ENCODE assay signal across 16 cellular contexts in the genomic region with DNA sequence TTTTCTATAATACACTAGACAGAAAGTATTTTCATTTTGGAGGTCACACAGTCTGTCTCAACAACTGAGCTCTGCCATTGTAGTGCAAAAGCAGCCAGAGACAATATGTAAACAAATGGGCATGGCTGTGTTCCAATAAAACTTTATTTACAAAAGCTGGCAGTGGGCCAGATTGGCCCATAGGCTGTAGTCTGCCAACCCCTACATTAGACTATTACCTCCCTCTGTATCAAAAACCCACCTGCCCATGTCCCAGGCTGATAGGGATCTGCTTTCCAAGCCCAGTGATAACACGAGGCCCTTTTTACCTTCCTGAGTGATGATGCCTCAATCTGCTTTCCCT.
"Had no signal": no experiment of that assay in that cellular context is flagged by ENCODE, and none has a peak within 500 bp of the region (broad histone marks: within the 10 kb centered on the region; RNA-seq: fewer than 3 reads in every experiment).

No MANE protein-coding gene starts in this region.

- H3K4me3 ChIP-seq: body of pancreas, lung, tibial nerve had no signal

- H3K36me3 ChIP-seq: tibial nerve had no signal

- ATAC-seq: activated CD8-positive, alpha-beta memory T cell treated with anti-CD3 and anti-CD28 coated beads, Interleukin-2, amount 10 ng/mL, durations not matched to agents 7 days and 5 days; activated T-helper 17 cell treated with anti-CD3 and anti-CD28 coated beads, Interleukin-2, amount 50 U/mL, for 72 hours; body of pancreas; effector memory CD8-positive, alpha-beta T cell; left lobe of liver had no signal

- H3K9me3 ChIP-seq: body of pancreas, tibial nerve had no signal

- DNase-seq: activated CD4-positive, alpha-beta memory T cell treated with anti-CD3 and anti-CD28 coated beads, Interleukin-2, amount 10 ng/mL, durations not matched to agents 7 days and 5 days; activated CD4-positive, alpha-beta T cell treated with anti-CD3 and anti-CD28 coated beads for 48 hours; activated CD4-positive, CD25-positive, alpha-beta regulatory T cell; activated CD8-positive, alpha-beta memory T cell treated with anti-CD3 and anti-CD28 coated beads, Interleukin-2, amount 10 ng/mL, durations not matched to agents 7 days and 5 days; activated naive CD4-positive, alpha-beta T cell treated with Interleukin-2 at 50 U/mL for 16 hours; activated naive CD8-positive, alpha-beta T cell treated with anti-CD3 and anti-CD28 coated beads, Interleukin-2, amount 10 ng/mL, durations not matched to agents 7 days and 5 days; activated T-cell treated with anti-CD3 and anti-CD28 coated beads, Interleukin-2, amount 50 U/mL, for 1 hour; body of pancreas; effector memory CD8-positive, alpha-beta T cell; foreskin fibroblast; retina; T1000 had no signal

- H3K27ac ChIP-seq: body of pancreas, tibial nerve had no signal

- H3K27me3 ChIP-seq: body of pancreas, tibial nerve had no signal
